Comparison of ENCODE assay signal across 11 cellular contexts in genomic region chr12:49959570-49960473, GRCh38. TPM values are rescaled to one million over a fixed set of nuclear protein-coding genes. Genes with fewer than 3 reads are reported as not detected.
DNase-seq lines count a peak whose midpoint lies in the region; ATAC-seq and TF ChIP-seq lines count a peak whose summit lies in the region.
"Had no signal": no experiment of that assay in that cellular context is flagged by ENCODE, and none has a peak within 500 bp of the region (broad histone marks: within the 10 kb centered on the region; RNA-seq: fewer than 3 reads in every experiment).

No MANE protein-coding gene starts in this region.

- no peaks in the 10 kb centered on the region for H4K20me1 ChIP-seq in IMR-90 (ENCODE audit: insufficient read depth, low read length)

- H3K9me3 ChIP-seq in CD4-positive, CD25-positive, alpha-beta regulatory T cell (ENCODE audit: control insufficient read depth in 2 of 2, low read length in 2 of 2) = no peaks in the 10 kb centered on the region
- no peaks in the 10 kb centered on the region; the same call in 1 of the 2 replicates for H3K9me3 ChIP-seq in IMR-90 (ENCODE audit: control insufficient read depth, insufficient read depth, low read length)
- H3K9me3 ChIP-seq in body of pancreas = no peaks in the 10 kb centered on the region
- H3K9me3 ChIP-seq in mucosa of stomach (ENCODE audit: control insufficient read depth, low read length) = no peaks in the 10 kb centered on the region
- H3K9me3 ChIP-seq in WERI-Rb-1 (ENCODE audit: severe bottlenecking) = no peaks in the 10 kb centered on the region

- no peak overlapping the region for H3K14ac ChIP-seq in IMR-90 (replicated peaks; ENCODE audit: low read depth, low read length)

- TF ChIP-seq CTCF in IMR-90 (conservative IDR thresholded peaks at IDR 0.05; ENCODE audit: low read depth, low read length) (no peak), body of pancreas (IDR thresholded peaks at IDR 0.05) (no peak), WERI-Rb-1 (IDR thresholded peaks at IDR 0.05; ENCODE audit: low read depth, low read length) (no peak)

- no peak overlapping the region for H2BK15ac ChIP-seq in IMR-90 (ENCODE audit: low read depth, low read length)

- no peak overlapping the region for H3K23ac ChIP-seq in IMR-90 (ENCODE audit: low read depth, low read length)

- 39% methylated on average over 6 of the region's 12 CpGs; no CpG with 5 or more reads in 1 of the 2 experiments for WGBS in IMR-90 (ENCODE audit: extremely low coverage in 2 of 2, insufficient read length in 1 of 2), 2 experiments
- WGBS in body of pancreas, 2 donors = 37 to 50% methylated on average over 11 to 12 of the region's 12 CpGs

- no peak overlapping the region for H4K91ac ChIP-seq in IMR-90 (ENCODE audit: insufficient read depth, low read depth, low read length)

- H4K5ac ChIP-seq in IMR-90 (ENCODE audit: low read depth, low read length) = no peak overlapping the region

- no peak overlapping the region for H2AK9ac ChIP-seq in IMR-90 (replicated peaks; ENCODE audit: low read depth, low read length, poor library complexity)

- no peaks in the 10 kb centered on the region for H3K79me1 ChIP-seq in IMR-90 (ENCODE audit: low read depth in 1 of 2, low read length in 2 of 2)

- dilution Hi-C loops in IMR-90 (cut with HindIII; ENCODE audit: low sequenced_read_pairs, unreplicated experiment) = no loop called here

- no peak overlapping the region for H3K4ac ChIP-seq in IMR-90 (ENCODE audit: low read depth, low read length)

- H3K27ac Mint-ChIP-seq in CD4-positive, CD25-positive, alpha-beta regulatory T cell = peak overlapping the region in 1 of 3 donors; percentile 5

- peaks cover 0 to 1% (median 0%) of the 10 kb centered on the region in 7 donors for H3K9me3 Mint-ChIP-seq in CD4-positive, CD25-positive, alpha-beta regulatory T cell

- CTCF ChIA-PET in IMR-90 (lab: Yijun Ruan, JAX) = interaction anchor here (1.1 to 1.8 kb wide), 2 partner anchors 7 to 14 kb away, joined by 3 to 6 read pairs; no protein-coding TSS in a partner anchor

- H3K9ac ChIP-seq in IMR-90 (ENCODE audit: low read depth, low read length) (no peak overlapping the region), mucosa of stomach (ENCODE audit: low read length) (peak overlapping the region; percentile 37)
- H3K9ac ChIP-seq: GM23248 had no signal

- H3K9me1 ChIP-seq in IMR-90 (ENCODE audit: insufficient read depth, low read length) = no peaks in the 10 kb centered on the region

- no peaks in the 10 kb centered on the region for H3K36me3 ChIP-seq in CD4-positive, CD25-positive, alpha-beta regulatory T cell (ENCODE audit: control insufficient read depth, insufficient read depth, low read length)
- H3K36me3 ChIP-seq in IMR-90 (ENCODE audit: control insufficient read depth, insufficient read depth, low read length) (no peaks in the 10 kb centered on the region), body of pancreas (replicated peaks in 1 of 2; ENCODE audit: insufficient read depth in 1 of 2, low read depth in 2 of 2) (no peaks in the 10 kb centered on the region), mucosa of stomach (ENCODE audit: control insufficient read depth, insufficient read depth, low read length) (no peaks in the 10 kb centered on the region), WERI-Rb-1 (no peaks in the 10 kb centered on the region)
- H3K36me3 ChIP-seq: brain microvascular endothelial cell had no signal

- H3K18ac ChIP-seq in IMR-90 (ENCODE audit: low read depth, low read length) = no peak overlapping the region

- intact Hi-C loops in IMR-90 (cut with micrococcal nuclease) (loop anchor here (10.0 kb wide), 1 partner anchor 215 kb away; no protein-coding TSS in a partner anchor), body of pancreas (cut with DNase I) (no loop called here)

- H2AK5ac ChIP-seq in IMR-90 (ENCODE audit: low read depth, low read length) = no peak overlapping the region

- no peak for TF ChIP-seq POLR2A in IMR-90 (IDR thresholded peaks at IDR 0.05; ENCODE audit: low read depth, low read length)
- no peak for TF ChIP-seq POLR2A in body of pancreas (IDR thresholded peaks at IDR 0.05)

- peaks cover 29% of the 10 kb centered on the region for H3K27me3 ChIP-seq in CD4-positive, CD25-positive, alpha-beta regulatory T cell (ENCODE audit: control insufficient read depth, insufficient read depth, low read length)
- H3K27me3 ChIP-seq in IMR-90 (ENCODE audit: control insufficient read depth, insufficient read depth, low read length) = peaks cover 96% of the 10 kb centered on the region
- H3K27me3 ChIP-seq in body of pancreas = peaks cover 0 to 11% of the 10 kb centered on the region in 2 donors
- peaks cover 92% of the 10 kb centered on the region for H3K27me3 ChIP-seq in mucosa of stomach (ENCODE audit: control insufficient read depth, insufficient read depth, low read length)
- H3K27me3 ChIP-seq in WERI-Rb-1 (ENCODE audit: insufficient read depth, low read depth, severe bottlenecking) = no peaks in the 10 kb centered on the region

- no peak for TF ChIP-seq RAD21 in IMR-90 (IDR thresholded peaks at IDR 0.05; ENCODE audit: low read length)

- H4K8ac ChIP-seq in IMR-90 (ENCODE audit: low read depth in 2 of 2, low read length in 2 of 2) = no peak overlapping the region

- peak overlapping the region in 3 of 4 donors; percentile 35 to 72 (median 64) for H3K4me3 Mint-ChIP-seq in CD4-positive, CD25-positive, alpha-beta regulatory T cell

- no peak overlapping the region for H2BK120ac ChIP-seq in IMR-90 (ENCODE audit: low read depth, low read length)

- H3K4me2 ChIP-seq in IMR-90 (ENCODE audit: low read depth, low read length) = no peak overlapping the region

- no peak overlapping the region for H3K4me3 ChIP-seq in CD4-positive, CD25-positive, alpha-beta regulatory T cell (ENCODE audit: low read depth, low read length)
- H3K4me3 ChIP-seq in IMR-90 (ENCODE audit: insufficient read depth, low read depth, low read length) = no peak overlapping the region
- H3K4me3 ChIP-seq in body of pancreas = no peak overlapping the region
- no peak overlapping the region for H3K4me3 ChIP-seq in mucosa of stomach (ENCODE audit: low read length)
- no peak overlapping the region for H3K4me3 ChIP-seq in WERI-Rb-1 (ENCODE audit: low read depth, low read length)
- H3K4me3 ChIP-seq: GM23248 had no signal

- no peak overlapping the region for H2BK5ac ChIP-seq in IMR-90 (ENCODE audit: low read depth, low read length, poor library complexity, severe bottlenecking)

- peak overlapping the region; percentile 56 for H2AFZ ChIP-seq in IMR-90 (replicated peaks; ENCODE audit: low read length, poor library complexity)
- H2AFZ ChIP-seq: GM23248 had no signal

- peaks cover 0 to 18% (median 6%) of the 10 kb centered on the region in 4 donors for H3K4me1 Mint-ChIP-seq in CD4-positive, CD25-positive, alpha-beta regulatory T cell

- POLR2A ChIA-PET in IMR-90 (lab: Charles Lee; ENCODE audit: unreplicated experiment) = no interaction called here

- H3K36me3 Mint-ChIP-seq in CD4-positive, CD25-positive, alpha-beta regulatory T cell = peaks cover 6% of the 10 kb centered on the region

- H2BK20ac ChIP-seq in IMR-90 (ENCODE audit: low read depth, low read length) = no peak overlapping the region

- no TSS peak for BruUV-seq in IMR-90 (replicated peaks; lab: Mats Ljungman, UMichigan)

- DNase-seq in CD4-positive, CD25-positive, alpha-beta regulatory T cell = no peak
- DNase-seq in IMR-90 (no peak), body of pancreas (peak in 3 of 4 donors; percentile 42 to 68 (median 47)), ureter (ENCODE audit: low spot score) (no peak), WERI-Rb-1 (no peak), OCI-M2 (lab: John Stamatoyannopoulos, UW; ENCODE audit: unreplicated experiment) (no peak)
- DNase-seq: brain microvascular endothelial cell, GM23248 had no signal

- peaks cover 79% of the 10 kb centered on the region for H3K27me3 Mint-ChIP-seq in CD4-positive, CD25-positive, alpha-beta regulatory T cell

- in situ Hi-C loops in IMR-90 (cut with MboI; ENCODE audit: low sequenced_read_pairs) = loop anchor here (10.0 kb wide), 1 partner anchor 185 kb away; no protein-coding TSS in a partner anchor

- ATAC-seq in CD4-positive, CD25-positive, alpha-beta regulatory T cell (ENCODE audit: low read depth in 2 of 2) = no peak
- no peak for ATAC-seq in IMR-90 (ENCODE audit: low read depth)
- peak; percentile 40 for ATAC-seq in body of pancreas
- ATAC-seq in HG02870 (IDR thresholded peaks at IDR 0.05; ENCODE audit: unreplicated experiment) = no peak

- H3K27ac ChIP-seq in CD4-positive, CD25-positive, alpha-beta regulatory T cell (ENCODE audit: insufficient read depth, low read length, poor library complexity, severe bottlenecking) = no peak overlapping the region
- no peak overlapping the region for H3K27ac ChIP-seq in IMR-90 (ENCODE audit: insufficient read depth, low read length)
- peak overlapping the region in 3 of 4 donors; percentile 2 to 11 (median 5) for H3K27ac ChIP-seq in body of pancreas
- no peak overlapping the region for H3K27ac ChIP-seq in WERI-Rb-1
- H3K27ac ChIP-seq: brain microvascular endothelial cell, GM23248, VCaP had no signal

- H3K56ac ChIP-seq in IMR-90 (ENCODE audit: extremely low read depth, insufficient read depth, low read length) = no peak overlapping the region

- H3K4me1 ChIP-seq in CD4-positive, CD25-positive, alpha-beta regulatory T cell (ENCODE audit: control insufficient read depth, insufficient read depth, low read length, poor library complexity, severe bottlenecking) = peaks cover 8% of the 10 kb centered on the region
- H3K4me1 ChIP-seq in IMR-90 (ENCODE audit: control insufficient read depth, insufficient read depth, low read length) (no peaks in the 10 kb centered on the region), body of pancreas (peaks cover 41% of the 10 kb centered on the region), mucosa of stomach (ENCODE audit: control insufficient read depth, insufficient read depth, low read length) (peaks cover 36% of the 10 kb centered on the region)

RNA-seq across cellular contexts. Expression of gene AQP5, which starts 1.9 kb away (rescaled TPM):
- total RNA-seq in CD4-positive, CD25-positive, alpha-beta regulatory T cell = not detected
- not detected for polyA plus RNA-seq in CD4-positive, CD25-positive, alpha-beta regulatory T cell
- total RNA-seq in IMR-90 (2012; rRNA removed) (not detected in 2 replicates), body of pancreas (1 to 10 TPM; 1.3 to 2.1 TPM), ureter (0.34 TPM)
- polyA plus RNA-seq in IMR-90 (2012; rRNA removed) = not detected in 2 replicates
- polyA plus RNA-seq in IMR-90 (2012; cell fraction: cytosol; rRNA removed) = not detected in 2 replicates
- 0.10 TPM in 1 of 2 replicates, not detected in the other for polyA plus RNA-seq in IMR-90 (2012; cell fraction: nucleus; rRNA removed; ENCODE audit: low replicate concordance)
- total RNA-seq: GM23248 had no signal
- polyA plus RNA-seq: GM23248 had no signal

RNA-seq across cellular contexts. Expression of gene AQP2, which starts 9.3 kb away (rescaled TPM):
- total RNA-seq in CD4-positive, CD25-positive, alpha-beta regulatory T cell = not detected
- not detected for polyA plus RNA-seq in CD4-positive, CD25-positive, alpha-beta regulatory T cell
- not detected in 2 replicates for total RNA-seq in IMR-90 (2012; rRNA removed)
- not detected in 2 replicates for polyA plus RNA-seq in IMR-90 (2012; rRNA removed)
- not detected in 2 replicates for polyA plus RNA-seq in IMR-90 (2012; cell fraction: cytosol; rRNA removed)
- polyA plus RNA-seq in IMR-90 (2012; cell fraction: nucleus; rRNA removed; ENCODE audit: low replicate concordance) = not detected in 2 replicates
- not detected for total RNA-seq in body of pancreas
- total RNA-seq in ureter = 0.70 TPM
- total RNA-seq: GM23248 had no signal
- polyA plus RNA-seq: GM23248 had no signal

RNA-seq across cellular contexts. Expression of gene AQP6, which starts 12.9 kb away (rescaled TPM):
- not detected for total RNA-seq in CD4-positive, CD25-positive, alpha-beta regulatory T cell
- not detected for polyA plus RNA-seq in CD4-positive, CD25-positive, alpha-beta regulatory T cell
- total RNA-seq in IMR-90 (2012; rRNA removed) = not detected in 2 replicates
- polyA plus RNA-seq in IMR-90 (2012; rRNA removed) = not detected in 2 replicates
- not detected in 2 replicates for polyA plus RNA-seq in IMR-90 (2012; cell fraction: cytosol; rRNA removed)
- polyA plus RNA-seq in IMR-90 (2012; cell fraction: nucleus; rRNA removed; ENCODE audit: low replicate concordance) = 0.01 and 0.03 TPM in 2 replicates
- not detected for total RNA-seq in body of pancreas
- total RNA-seq in ureter = not detected
- total RNA-seq: GM23248 had no signal
- polyA plus RNA-seq: GM23248 had no signal

RNA-seq across cellular contexts. Expression of gene FAIM2, which starts 56.1 kb away (rescaled TPM):
- total RNA-seq in CD4-positive, CD25-positive, alpha-beta regulatory T cell = 0.10 TPM
- 1 to 10 TPM in 3 of 4 donors, under 1 TPM in 1; 0.31 to 6.5 (median 3.1) TPM for polyA plus RNA-seq in CD4-positive, CD25-positive, alpha-beta regulatory T cell
- total RNA-seq in IMR-90 (2012; rRNA removed) = 0.72 and 0.83 TPM in 2 replicates
- 5.0 and 5.3 TPM in 2 replicates for polyA plus RNA-seq in IMR-90 (2012; rRNA removed)
- 6.5 and 8.2 TPM in 2 replicates for polyA plus RNA-seq in IMR-90 (2012; cell fraction: cytosol; rRNA removed)
- polyA plus RNA-seq in IMR-90 (2012; cell fraction: nucleus; rRNA removed; ENCODE audit: low replicate concordance) = 2.1 and 3.4 TPM in 2 replicates
- total RNA-seq in body of pancreas = 1 to 10 TPM; 1.0 to 4.9 TPM
- total RNA-seq in ureter = 6.2 TPM

Comparison
In these comparisons a context has a peak if more than half of its experiments do, and no peak if none do; other contexts are left out.
1. DNase-seq: peak in body of pancreas (3 of 4); none in CD4-positive, CD25-positive, alpha-beta regulatory T cell (0 of 3), IMR-90 (single experiment), ureter (single experiment), WERI-Rb-1 (single experiment) and OCI-M2 (single experiment).
2. H3K27ac ChIP-seq: peak in body of pancreas (3 of 4); none in CD4-positive, CD25-positive, alpha-beta regulatory T cell (single experiment), IMR-90 (single experiment) and WERI-Rb-1 (single experiment).